ENCODE assay signal across 22 cellular contexts in genomic region chr1:225146478-225146877, GRCh38.
DNase-seq lines count a peak whose midpoint lies in the region; ATAC-seq and TF ChIP-seq lines count a peak whose summit lies in the region.
"Had no signal": no experiment of that assay in that cellular context is flagged by ENCODE, and none has a peak within 500 bp of the region (broad histone marks: within the 10 kb centered on the region; RNA-seq: fewer than 3 reads in every experiment).

No MANE protein-coding gene starts in this region.

- H3K36me3 Mint-ChIP-seq in GM23338 (ENCODE audit: low read depth), result no peaks in the 10 kb centered on the region
- H3K36me3 Mint-ChIP-seq in WTC11, result peaks cover 3% of the 10 kb centered on the region; the same call in 1 of the 2 replicates
- H3K36me3 Mint-ChIP-seq: memory B cell had no signal

- H3K4me3 ChIP-seq in GM23338 (no peak overlapping the region), mesenchymal stem cell (ENCODE audit: insufficient read depth in 1 of 2, low read depth in 1 of 2, low read length in 2 of 2) (no peak overlapping the region), H7 (ENCODE audit: insufficient read depth, low read depth, low read length) (no peak overlapping the region)
- H3K4me3 ChIP-seq: BLaER1, thoracic aorta had no signal

- no peaks in the 10 kb centered on the region; the same call in 1 of the 2 replicates for H4K20me1 ChIP-seq in GM23338 (replicated peaks; ENCODE audit: insufficient read depth)
- H4K20me1 ChIP-seq: BLaER1 had no signal

- 0 out of 2 replicates have a peak overlapping the region, but pooled peaks have one; percentile 11 for H3K27ac Mint-ChIP-seq in GM23338
- no peak overlapping the region for H3K27ac Mint-ChIP-seq in WTC11
- H3K27ac Mint-ChIP-seq: activated B cell treated with CpG ODN at 0.5 μM for 24 hours; activated naive CD8-positive, alpha-beta T cell; memory B cell had no signal

- H3F3A ChIP-seq in GM23338 (replicated peaks; ENCODE audit: low read depth), result no peaks in the 10 kb centered on the region

- H3K79me2 ChIP-seq in GM23338 (replicated peaks; ENCODE audit: insufficient read depth), result no peaks in the 10 kb centered on the region

- H3K27ac ChIP-seq in 22Rv1, result 0 out of 2 replicates have a peak overlapping the region, but pooled peaks have one; percentile 13
- no peak overlapping the region for H3K27ac ChIP-seq in GM23338 (ENCODE audit: low read depth)
- H3K27ac ChIP-seq in mesenchymal stem cell (ENCODE audit: low read length, poor library complexity, severe bottlenecking), result no peak overlapping the region
- H3K27ac ChIP-seq: BLaER1, KMS-11, thoracic aorta had no signal

- H3K9me3 Mint-ChIP-seq in GM23338, result no peaks in the 10 kb centered on the region
- H3K9me3 Mint-ChIP-seq in WTC11, result peaks cover 5% of the 10 kb centered on the region; the same call in 1 of the 2 replicates
- H3K9me3 Mint-ChIP-seq: activated B cell treated with CpG ODN at 0.5 μM for 24 hours had no signal

- H3K4ac ChIP-seq in mesenchymal stem cell (ENCODE audit: low read depth in 1 of 2, low read length in 2 of 2), result no peak overlapping the region

- no peak overlapping the region for H3K9ac ChIP-seq in mesenchymal stem cell (ENCODE audit: low read length)
- H3K9ac ChIP-seq: BLaER1, KMS-11 had no signal

- H2BK15ac ChIP-seq in mesenchymal stem cell (ENCODE audit: low read depth, poor library complexity, severe bottlenecking), result no peak overlapping the region

- TF ChIP-seq CTCF in 22Rv1 (IDR thresholded peaks at IDR 0.05), result peak; percentile 3; the same call in 1 of the 2 replicates
- TF ChIP-seq CTCF in GM23338 (conservative IDR thresholded peaks at IDR 0.05; ENCODE audit: low read depth in 2 of 2), result no peak
- no peak for TF ChIP-seq CTCF in WTC11 (IDR thresholded peaks at IDR 0.05)

- no peaks in the 10 kb centered on the region for H3K36me3 ChIP-seq in GM23338 (ENCODE audit: insufficient read depth)
- peaks cover 0 to 4% of the 10 kb centered on the region in 2 experiments for H3K36me3 ChIP-seq in mesenchymal stem cell (ENCODE audit: control insufficient read depth in 1 of 2, insufficient read depth in 2 of 2, low read depth in 1 of 2, low read length in 2 of 2)
- H3K36me3 ChIP-seq in H7 (replicated peaks; ENCODE audit: control insufficient read depth, insufficient read depth, low read length), result no peaks in the 10 kb centered on the region
- H3K36me3 ChIP-seq: BLaER1, thoracic aorta had no signal

- H2BK12ac ChIP-seq in mesenchymal stem cell (ENCODE audit: low read length in 2 of 2), result no peak overlapping the region

- H2BK120ac ChIP-seq in mesenchymal stem cell (ENCODE audit: low read depth, low read length), result no peak overlapping the region

- no peaks in the 10 kb centered on the region for H3K79me1 ChIP-seq in mesenchymal stem cell (replicated peaks; ENCODE audit: low read length, poor library complexity, severe bottlenecking)

- H3K4me1 Mint-ChIP-seq in GM23338, result peaks cover 11% of the 10 kb centered on the region; the same call in 2 of the 3 replicates
- H3K4me1 Mint-ChIP-seq in WTC11, result peaks cover 7% of the 10 kb centered on the region
- H3K4me1 Mint-ChIP-seq: activated B cell treated with CpG ODN at 0.5 μM for 24 hours, memory B cell had no signal

- DNase-seq in GM23338 (ENCODE audit: low spot score) (peak; percentile 38), WTC11 (ENCODE audit: low spot score) (peak; percentile 20), mesenchymal stem cell (no peak), amniotic stem cell (lab: John Stamatoyannopoulos, UW) (no peak), COLO668 (lab: John Stamatoyannopoulos, UW; ENCODE audit: unreplicated experiment) (no peak), H7 (no peak)
- DNase-seq: ACHN; activated B cell treated with CpG ODN at 0.5 μM for 24 hours; activated CD4-positive, alpha-beta T cell treated with anti-CD3 and anti-CD28 coated beads, Interleukin-2, amount 50 U/mL, for 4 hours; Caco-2; caudate nucleus; dermis blood vessel endothelial cell; NCI-H69; stimulated activated CD4-positive, alpha-beta T cell treated with anti-CD3 and anti-CD28 coated beads, Interleukin-4, amount 100 ng/mL, for 24 hours; stimulated activated naive CD4-positive, alpha-beta T cell treated with Interleukin-2 at 50 U/mL for 16 hours had no signal

- no peaks in the 10 kb centered on the region for H3K27me3 ChIP-seq in GM23338 (ENCODE audit: insufficient read depth)
- H3K27me3 ChIP-seq in mesenchymal stem cell (ENCODE audit: control insufficient read depth in 1 of 2, insufficient read depth in 1 of 2, low read length in 2 of 2), result no peaks in the 10 kb centered on the region
- no peaks in the 10 kb centered on the region for H3K27me3 ChIP-seq in H7 (ENCODE audit: control insufficient read depth, insufficient read depth, low read length)

- H2AK5ac ChIP-seq in mesenchymal stem cell (ENCODE audit: low read length, severe bottlenecking), result no peak overlapping the region

- H3K4me3 Mint-ChIP-seq in GM23338 (no peak overlapping the region), WTC11 (no peak overlapping the region)
- H3K4me3 Mint-ChIP-seq: activated B cell treated with CpG ODN at 0.5 μM for 24 hours; activated naive CD8-positive, alpha-beta T cell; memory B cell had no signal

- H3K23ac ChIP-seq in mesenchymal stem cell (ENCODE audit: low read length in 2 of 2), result no peak overlapping the region

- H3K27me3 Mint-ChIP-seq in GM23338 (ENCODE audit: insufficient read depth, low read depth, poor library complexity), result no peaks in the 10 kb centered on the region
- no peaks in the 10 kb centered on the region for H3K27me3 Mint-ChIP-seq in WTC11 (ENCODE audit: low read depth)
- H3K27me3 Mint-ChIP-seq: activated B cell treated with CpG ODN at 0.5 μM for 24 hours; activated naive CD8-positive, alpha-beta T cell; memory B cell had no signal

- H3K18ac ChIP-seq in mesenchymal stem cell (ENCODE audit: low read depth in 1 of 2, low read length in 2 of 2), result no peak overlapping the region

- CTCF ChIA-PET in WTC11 (lab: Charles Lee), result no interaction called here

- ATAC-seq in GM23338 (peak; percentile 95), WTC11 (peak; percentile 89), GM19328 (IDR thresholded peaks at IDR 0.05; ENCODE audit: unreplicated experiment) (no peak)

- H4K8ac ChIP-seq in mesenchymal stem cell (ENCODE audit: low read length), result no peak overlapping the region

- H2AFZ ChIP-seq in GM23338 (no peak overlapping the region), mesenchymal stem cell (ENCODE audit: low read depth, low read length) (no peak overlapping the region)

- WGBS in mesenchymal stem cell, result 64% methylated on average over 5 of the region's 5 CpGs

- H3K14ac ChIP-seq in mesenchymal stem cell (ENCODE audit: low read length in 2 of 2), result no peak overlapping the region

- peak overlapping the region; percentile 69 for H2BK5ac ChIP-seq in mesenchymal stem cell (ENCODE audit: low read depth, low read length, poor library complexity, severe bottlenecking)

- POLR2A ChIA-PET in WTC11 (lab: Charles Lee), result no interaction called here

- no peaks in the 10 kb centered on the region for H3K9me2 ChIP-seq in GM23338 (ENCODE audit: insufficient read depth)

- no peak overlapping the region for H4K91ac ChIP-seq in mesenchymal stem cell (ENCODE audit: low read length)

- H3K4me1 ChIP-seq in GM23338 (ENCODE audit: insufficient read depth), result no peaks in the 10 kb centered on the region
- H3K4me1 ChIP-seq in mesenchymal stem cell (ENCODE audit: control insufficient read depth, insufficient read depth, low read depth, low read length), result no peaks in the 10 kb centered on the region
- H3K4me1 ChIP-seq: BLaER1, Caco-2 had no signal

- H3K4me2 ChIP-seq in GM23338 (no peak overlapping the region), mesenchymal stem cell (ENCODE audit: low read length, poor library complexity, severe bottlenecking) (no peak overlapping the region)
- H3K4me2 ChIP-seq: BLaER1, KMS-11 had no signal

- no peaks in the 10 kb centered on the region for H3K9me3 ChIP-seq in mesenchymal stem cell (ENCODE audit: control insufficient read depth, low read length)
- H3K9me3 ChIP-seq: BLaER1, Caco-2, thoracic aorta had no signal

TF ChIP-seq in GM23338, 12 proteins besides CTCF, POLR2A, EP300 and RAD21 (continues in another document):
- TF ChIP-seq STAT1 (IDR thresholded peaks at IDR 0.05; ENCODE audit: unreplicated experiment) (no peak), ZNF331 (CRISPR knock-in tag; IDR thresholded peaks at IDR 0.05; ENCODE audit: low read depth) (no peak), ETS1 (IDR thresholded peaks at IDR 0.05) (no peak), CREB1 (CRISPR knock-in tag; IDR thresholded peaks at IDR 0.05; ENCODE audit: low read depth) (no peak), POLR2AphosphoS5 (IDR thresholded peaks at IDR 0.05; ENCODE audit: low read depth) (no peak), ZNF114 (CRISPR knock-in tag; IDR thresholded peaks at IDR 0.05) (no peak), EZH2phosphoT487 (IDR thresholded peaks at IDR 0.05; ENCODE audit: unreplicated experiment) (no peak)

TF ChIP-seq in WTC11, 78 proteins besides CTCF, POLR2A, EP300 and RAD21 (continues in another document):
- TF ChIP-seq MAX (CRISPR knock-in tag; IDR thresholded peaks at IDR 0.05) (no peak), ZBTB43 (CRISPR knock-in tag; IDR thresholded peaks at IDR 0.05) (no peak), NR2C2 (CRISPR knock-in tag; IDR thresholded peaks at IDR 0.05) (no peak), MYBL2 (CRISPR knock-in tag; IDR thresholded peaks at IDR 0.05) (no peak)

Comparison
In these comparisons a context has a peak if more than half of its experiments do, and no peak if none do; other contexts are left out.
1. DNase-seq: peak in GM23338 (single experiment) and WTC11 (single experiment); none in mesenchymal stem cell (single experiment), amniotic stem cell (single experiment), COLO668 (single experiment) and H7 (single experiment).